ENCODE assay signal across 17 cellular contexts in the genomic region with DNA sequence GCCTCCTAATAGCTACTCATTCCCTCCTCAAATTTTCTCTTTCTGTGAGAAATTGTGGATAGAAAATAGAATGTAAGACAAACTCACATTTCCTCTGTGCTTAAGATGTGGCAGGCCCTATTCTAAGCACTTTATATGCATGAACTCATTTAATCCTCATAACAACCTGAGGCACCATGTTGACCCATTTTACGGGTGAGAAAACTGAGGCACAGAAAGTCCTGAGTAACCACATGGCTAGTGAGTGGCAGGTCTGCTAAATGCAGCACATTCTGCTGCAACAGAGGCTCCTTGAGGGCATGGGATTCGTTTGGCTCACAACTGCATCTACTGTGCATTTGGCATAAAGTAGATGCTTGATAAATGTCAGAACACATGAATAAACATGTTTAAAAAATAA. TPM values are rescaled to one million over a fixed set of nuclear protein-coding genes. Genes with fewer than 3 reads are reported as not detected.
DNase-seq lines count a peak whose midpoint lies in the region; ATAC-seq and TF ChIP-seq lines count a peak whose summit lies in the region.
"Had no signal": no experiment of that assay in that cellular context is flagged by ENCODE, and none has a peak within 500 bp of the region (broad histone marks: within the 10 kb centered on the region; RNA-seq: fewer than 3 reads in every experiment).

No MANE protein-coding gene starts in this region.

- no peak for ATAC-seq in GM23338
- ATAC-seq: gastroesophageal sphincter, HCT116 had no signal

- H3K4me1 ChIP-seq in GM23338 (ENCODE audit: insufficient read depth): peaks cover 41% of the 10 kb centered on the region
- peaks cover 2% of the 10 kb centered on the region for H3K4me1 ChIP-seq in NT2/D1 (ENCODE audit: insufficient read depth, insufficient read length)
- no peaks in the 10 kb centered on the region for H3K4me1 ChIP-seq in uterus

- H3K27ac Mint-ChIP-seq in GM23338: no peak overlapping the region
- peak overlapping the region; percentile 92 for H3K27ac Mint-ChIP-seq in endothelial cell (ENCODE audit: unreplicated experiment)
- peak overlapping the region; percentile 93 for H3K27ac Mint-ChIP-seq in progenitor cell of endocrine pancreas

- no peak for TF ChIP-seq CTCF in GM23338 (conservative IDR thresholded peaks at IDR 0.05; ENCODE audit: low read depth in 2 of 2)
- TF ChIP-seq CTCF in endothelial cell (IDR thresholded peaks at IDR 0.05; ENCODE audit: unreplicated experiment): no peak
- TF ChIP-seq CTCF in progenitor cell of endocrine pancreas (IDR thresholded peaks at IDR 0.05; ENCODE audit: unreplicated experiment): no peak
- TF ChIP-seq CTCF in uterus (IDR thresholded peaks at IDR 0.05): no peak
- no peak for TF ChIP-seq CTCF in GM13977 (IDR thresholded peaks at IDR 0.05; ENCODE audit: extremely low read depth, insufficient read depth, missing control alignments)

- H3K4me1 Mint-ChIP-seq in GM23338 (peaks cover 19% of the 10 kb centered on the region), endothelial cell (ENCODE audit: unreplicated experiment) (peaks cover 16% of the 10 kb centered on the region), progenitor cell of endocrine pancreas (ENCODE audit: low read depth) (peaks cover 17% of the 10 kb centered on the region)

- no peak overlapping the region for H3K4me3 Mint-ChIP-seq in GM23338
- H3K4me3 Mint-ChIP-seq in endothelial cell (ENCODE audit: unreplicated experiment): no peak overlapping the region
- H3K4me3 Mint-ChIP-seq in progenitor cell of endocrine pancreas (ENCODE audit: low read depth): no peak overlapping the region

- H3K9me2 ChIP-seq in GM23338 (ENCODE audit: insufficient read depth): peaks cover 14% of the 10 kb centered on the region; the same call in 1 of the 2 replicates

- peak overlapping the region; percentile 68; the same call in 1 of the 2 replicates for H3K4me2 ChIP-seq in GM23338

- H3K4me3 ChIP-seq in GM23338: no peak overlapping the region
- no peak overlapping the region for H3K4me3 ChIP-seq in NT2/D1 (ENCODE audit: insufficient read length, low read depth)
- H3K4me3 ChIP-seq in uterus: no peak overlapping the region
- H3K4me3 ChIP-seq: gastroesophageal sphincter had no signal

- H3K36me3 ChIP-seq in GM23338 (ENCODE audit: insufficient read depth) (no peaks in the 10 kb centered on the region), NT2/D1 (ENCODE audit: insufficient read depth, insufficient read length, low read length) (no peaks in the 10 kb centered on the region), uterus (no peaks in the 10 kb centered on the region)
- H3K36me3 ChIP-seq: gastroesophageal sphincter had no signal

- H3K9me3 Mint-ChIP-seq in GM23338 (no peaks in the 10 kb centered on the region), endothelial cell (ENCODE audit: unreplicated experiment) (no peaks in the 10 kb centered on the region), progenitor cell of endocrine pancreas (ENCODE audit: low read depth) (no peaks in the 10 kb centered on the region)

- H3K27me3 Mint-ChIP-seq in GM23338 (ENCODE audit: insufficient read depth, low read depth, poor library complexity) (peaks cover 2% of the 10 kb centered on the region), endothelial cell (ENCODE audit: unreplicated experiment) (peaks cover 2% of the 10 kb centered on the region), progenitor cell of endocrine pancreas (no peaks in the 10 kb centered on the region)

- no peaks in the 10 kb centered on the region for H3K27me3 ChIP-seq in GM23338 (ENCODE audit: insufficient read depth)
- no peaks in the 10 kb centered on the region for H3K27me3 ChIP-seq in NT2/D1 (ENCODE audit: insufficient read depth, insufficient read length)
- H3K27me3 ChIP-seq in uterus: no peaks in the 10 kb centered on the region
- H3K27me3 ChIP-seq: gastroesophageal sphincter had no signal

- H3K27ac ChIP-seq in GM23338 (ENCODE audit: low read depth) (no peak overlapping the region), uterus (no peak overlapping the region)
- H3K27ac ChIP-seq: parathyroid adenoma had no signal

- H3K9ac ChIP-seq in NT2/D1 (ENCODE audit: insufficient read length, low read depth): peak overlapping the region; percentile 27
- H3K9ac ChIP-seq: parathyroid adenoma had no signal

- no peaks in the 10 kb centered on the region for H3K79me2 ChIP-seq in GM23338 (replicated peaks; ENCODE audit: insufficient read depth)
- H3K79me2 ChIP-seq: parathyroid adenoma had no signal

- H3K9me3 ChIP-seq in NT2/D1 (ENCODE audit: insufficient read depth, low read length): peaks cover 1% of the 10 kb centered on the region; the same call in 1 of the 2 replicates
- no peaks in the 10 kb centered on the region for H3K9me3 ChIP-seq in uterus
- H3K9me3 ChIP-seq: gastroesophageal sphincter had no signal

- 0 out of 2 replicates have a peak, but pooled peaks cover 6% of the 10 kb centered on the region for H3F3A ChIP-seq in GM23338 (replicated peaks; ENCODE audit: low read depth)

- no peaks in the 10 kb centered on the region for H3K36me3 Mint-ChIP-seq in GM23338 (ENCODE audit: low read depth)
- H3K36me3 Mint-ChIP-seq in endothelial cell (ENCODE audit: low read depth, unreplicated experiment): no peaks in the 10 kb centered on the region
- no peaks in the 10 kb centered on the region for H3K36me3 Mint-ChIP-seq in progenitor cell of endocrine pancreas (ENCODE audit: insufficient read depth)

- no peak for TF ChIP-seq POLR2A in uterus (IDR thresholded peaks at IDR 0.05)

- H2AFZ ChIP-seq in GM23338: no peak overlapping the region
- H2AFZ ChIP-seq: parathyroid adenoma had no signal

- no peaks in the 10 kb centered on the region for H4K20me1 ChIP-seq in GM23338 (replicated peaks; ENCODE audit: insufficient read depth)

- DNase-seq in GM23338 (ENCODE audit: low spot score) (no peak), NT2/D1 (ENCODE audit: low read depth, low spot score) (no peak), endothelial cell (ENCODE audit: low spot score) (no peak), progenitor cell of endocrine pancreas (ENCODE audit: low spot score, unreplicated experiment) (no peak), uterus (no peak), GM13977 (ENCODE audit: low spot score) (no peak), 8988T (no peak)
- DNase-seq: activated effector memory CD4-positive, alpha-beta T cell treated with anti-CD3 and anti-CD28 coated beads, Interleukin-2, amount 50 U/mL, for 16 hours; NCI-H1048; NCI-H2081 treated with DMSO at 0.1 percent for 48 hours; NCI-H510A; Right ventricle myocardium superior; stimulated activated CD4-positive, alpha-beta T cell treated with anti-CD3 and anti-CD28 coated beads, Interleukin-2, amount 100 ng/mL, for 48 hours had no signal

- intact Hi-C loops in uterus (cut with DNase I; ENCODE audit: low total_unique reads): no loop called here

- in situ Hi-C loops in GM13977 (cut with MboI; ENCODE audit: low pct_unique_long_range_greater_than_20kb, low sequenced_read_pairs, unreplicated experiment): no loop called here

TF ChIP-seq in GM23338, 12 proteins besides CTCF, POLR2A, EP300 and RAD21 (continues in another document):
- TF ChIP-seq ZNF331 (CRISPR knock-in tag; IDR thresholded peaks at IDR 0.05; ENCODE audit: low read depth) (no peak), POLR2AphosphoS5 (IDR thresholded peaks at IDR 0.05; ENCODE audit: low read depth) (no peak)
- TF ChIP-seq, protein P1, sequence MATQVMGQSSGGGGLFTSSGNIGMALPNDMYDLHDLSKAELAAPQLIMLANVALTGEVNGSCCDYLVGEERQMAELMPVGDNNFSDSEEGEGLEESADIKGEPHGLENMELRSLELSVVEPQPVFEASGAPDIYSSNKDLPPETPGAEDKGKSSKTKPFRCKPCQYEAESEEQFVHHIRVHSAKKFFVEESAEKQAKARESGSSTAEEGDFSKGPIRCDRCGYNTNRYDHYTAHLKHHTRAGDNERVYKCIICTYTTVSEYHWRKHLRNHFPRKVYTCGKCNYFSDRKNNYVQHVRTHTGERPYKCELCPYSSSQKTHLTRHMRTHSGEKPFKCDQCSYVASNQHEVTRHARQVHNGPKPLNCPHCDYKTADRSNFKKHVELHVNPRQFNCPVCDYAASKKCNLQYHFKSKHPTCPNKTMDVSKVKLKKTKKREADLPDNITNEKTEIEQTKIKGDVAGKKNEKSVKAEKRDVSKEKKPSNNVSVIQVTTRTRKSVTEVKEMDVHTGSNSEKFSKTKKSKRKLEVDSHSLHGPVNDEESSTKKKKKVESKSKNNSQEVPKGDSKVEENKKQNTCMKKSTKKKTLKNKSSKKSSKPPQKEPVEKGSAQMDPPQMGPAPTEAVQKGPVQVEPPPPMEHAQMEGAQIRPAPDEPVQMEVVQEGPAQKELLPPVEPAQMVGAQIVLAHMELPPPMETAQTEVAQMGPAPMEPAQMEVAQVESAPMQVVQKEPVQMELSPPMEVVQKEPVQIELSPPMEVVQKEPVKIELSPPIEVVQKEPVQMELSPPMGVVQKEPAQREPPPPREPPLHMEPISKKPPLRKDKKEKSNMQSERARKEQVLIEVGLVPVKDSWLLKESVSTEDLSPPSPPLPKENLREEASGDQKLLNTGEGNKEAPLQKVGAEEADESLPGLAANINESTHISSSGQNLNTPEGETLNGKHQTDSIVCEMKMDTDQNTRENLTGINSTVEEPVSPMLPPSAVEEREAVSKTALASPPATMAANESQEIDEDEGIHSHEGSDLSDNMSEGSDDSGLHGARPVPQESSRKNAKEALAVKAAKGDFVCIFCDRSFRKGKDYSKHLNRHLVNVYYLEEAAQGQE (IDR thresholded peaks at IDR 0.05; ENCODE audit: unreplicated experiment): no peak

RNA-seq across cellular contexts. Expression of a gene that starts 22.7 kb away (rescaled TPM):
- total RNA-seq in GM23338 (2014; rRNA removed; shearing (Covaris generic)): 42.4 and 47.6 TPM in 2 replicates
- polyA plus RNA-seq in GM23338 (2016; fragmentation: Nextera tagmentation; extraction: Ambion mirVana): 37.2 and 38.8 TPM in 2 replicates
- total RNA-seq in endothelial cell (ENCODE audit: unreplicated experiment) (32.0 TPM), progenitor cell of endocrine pancreas (51.2 and 51.5 TPM in 2 replicates), uterus (100 to 1,000 TPM in 2 of 4 donors, 10 to 100 TPM in 2; 17.4 to 105 (median 82.0) TPM)

RNA-seq across cellular contexts. Expression of a gene that starts 56.1 kb away (rescaled TPM):
- total RNA-seq in GM23338 (2014; rRNA removed; shearing (Covaris generic)): 0.12 and 2.6 TPM in 2 replicates
- 1.5 and 1.7 TPM in 2 replicates for polyA plus RNA-seq in GM23338 (2016; fragmentation: Nextera tagmentation; extraction: Ambion mirVana)
- 23.6 TPM for total RNA-seq in endothelial cell (ENCODE audit: unreplicated experiment)
- total RNA-seq in progenitor cell of endocrine pancreas: 0.65 and 1.3 TPM in 2 replicates
- under 1 TPM in 1 of 4 donors, not detected in 3; 0.28 TPM for total RNA-seq in uterus
- total RNA-seq: G401, Right ventricle myocardium superior had no signal
